Comparison of ENCODE assay signal across 8 cellular contexts in genomic region chr2:71798266-71799012, GRCh38.
A peak's percentile ranks its signal among the peaks of the same experiment; 100 is the strongest.
DNase-seq lines count a peak whose midpoint lies in the region; ATAC-seq and TF ChIP-seq lines count a peak whose summit lies in the region.

No MANE protein-coding gene starts in this region.

- H3K27me3 Mint-ChIP-seq in activated CD4-positive, alpha-beta memory T cell treated with anti-CD3 and anti-CD28 coated beads for 36 hours: peaks cover 2% of the 10 kb centered on the region

- H3K9me3 Mint-ChIP-seq in activated CD4-positive, alpha-beta memory T cell treated with anti-CD3 and anti-CD28 coated beads for 36 hours: no peaks in the 10 kb centered on the region

- H3K27ac ChIP-seq in left ventricle myocardium inferior (replicated peaks): no peak overlapping the region
- no peak overlapping the region for H3K27ac ChIP-seq in spleen

- H3K4me3 ChIP-seq in GM06990 (replicated peaks; ENCODE audit: low read depth, low read length) (no peak overlapping the region), left ventricle myocardium inferior (no peak overlapping the region), spleen (no peak overlapping the region)

- WGBS in spleen, 5 donors: 78 to 84% (median 78%) methylated on average over 7 to 8 of the region's 8 CpGs

- POLR2A ChIA-PET in activated CD4-positive, alpha-beta memory T cell treated with anti-CD3 and anti-CD28 coated beads for 36 hours (lab: Charles Lee): no interaction called here

- intact Hi-C loops in activated CD4-positive, alpha-beta memory T cell treated with anti-CD3 and anti-CD28 coated beads for 36 hours (cut with micrococcal nuclease): loop anchor here (5.0 kb wide), 1 partner anchor 251 kb away; no protein-coding TSS in a partner anchor
- intact Hi-C loops in left ventricle myocardium inferior (cut with micrococcal nuclease) (no loop called here), spleen (cut with DNase I; ENCODE audit: low total_unique reads) (no loop called here)

- H3K4me3 Mint-ChIP-seq in activated CD4-positive, alpha-beta memory T cell treated with anti-CD3 and anti-CD28 coated beads for 36 hours: no peak overlapping the region

- TF ChIP-seq CTCF in GM06990 (IDR thresholded peaks at IDR 0.05; ENCODE audit: insufficient read depth, low read length, poor library complexity, severe bottlenecking) (peak; percentile 75), left ventricle myocardium inferior (IDR thresholded peaks at IDR 0.05; ENCODE audit: borderline replicate concordance) (peak; percentile 84), spleen (IDR thresholded peaks at IDR 0.05 in 8 of 11, conservative IDR thresholded peaks at IDR 0.05 in 3 of 11) (peak in 10 of 11 experiments; percentile 7 to 82 (median 61))

- H3K27me3 ChIP-seq in GM06990 (replicated peaks; ENCODE audit: control insufficient read depth, insufficient read depth, low read length) (no peaks in the 10 kb centered on the region; the same call in 1 of the 2 replicates), left ventricle myocardium inferior (ENCODE audit: low read depth) (peaks cover 8% of the 10 kb centered on the region), spleen (replicated peaks in 1 of 7) (peaks cover 0 to 11% (median 0%) of the 10 kb centered on the region in 7 donors)

- H3K36me3 ChIP-seq in GM06990 (ENCODE audit: control insufficient read depth, insufficient read depth, low read length): no peaks in the 10 kb centered on the region
- no peaks in the 10 kb centered on the region for H3K36me3 ChIP-seq in left ventricle myocardium inferior
- H3K36me3 ChIP-seq in spleen: no peaks in the 10 kb centered on the region

- CTCF ChIA-PET in activated CD4-positive, alpha-beta memory T cell treated with anti-CD3 and anti-CD28 coated beads for 36 hours (lab: Charles Lee): interaction anchor here (0.6 to 2.3 kb wide), 12 partner anchors 11 to 947 kb away, joined by 3 to 16 read pairs (median 4); no protein-coding TSS in a partner anchor

- no peaks in the 10 kb centered on the region for H3K9me3 ChIP-seq in left ventricle myocardium inferior (replicated peaks)
- no peaks in the 10 kb centered on the region for H3K9me3 ChIP-seq in spleen

- peaks cover 17% of the 10 kb centered on the region for H3K4me1 ChIP-seq in left ventricle myocardium inferior
- peaks cover 0 to 20% (median 10%) of the 10 kb centered on the region in 6 donors for H3K4me1 ChIP-seq in spleen

- ATAC-seq in GM21619 (IDR thresholded peaks at IDR 0.05; ENCODE audit: unreplicated experiment): no peak
- no peak for ATAC-seq in HG03045 (IDR thresholded peaks at IDR 0.05; ENCODE audit: unreplicated experiment)

- no peaks in the 10 kb centered on the region for H3K36me3 Mint-ChIP-seq in activated CD4-positive, alpha-beta memory T cell treated with anti-CD3 and anti-CD28 coated beads for 36 hours

- DNase-seq in 8988T: peak; percentile 73
- DNase-seq in GM06990 (ENCODE audit: extremely low read depth, insufficient read length): no peak
- peak; percentile 81 for DNase-seq in HuH-7 (ENCODE audit: low spot score)
- DNase-seq in activated CD4-positive, alpha-beta memory T cell treated with anti-CD3 and anti-CD28 coated beads for 36 hours: peak; percentile 16
- DNase-seq in left ventricle myocardium inferior: no peak
- peak; percentile 72 for DNase-seq in spleen

- H3K27ac Mint-ChIP-seq in activated CD4-positive, alpha-beta memory T cell treated with anti-CD3 and anti-CD28 coated beads for 36 hours: no peak overlapping the region

- TF ChIP-seq POLR2A in spleen (IDR thresholded peaks at IDR 0.05): no peak

- H3K4me1 Mint-ChIP-seq in activated CD4-positive, alpha-beta memory T cell treated with anti-CD3 and anti-CD28 coated beads for 36 hours (ENCODE audit: low read depth): no peaks in the 10 kb centered on the region

Comparison
In these comparisons a context has a peak if more than half of its experiments do, and no peak if none do; other contexts are left out.
1. DNase-seq: peak in 8988T (single experiment), HuH-7 (single experiment), activated CD4-positive, alpha-beta memory T cell treated with anti-CD3 and anti-CD28 coated beads for 36 hours (single experiment) and spleen (single experiment); none in GM06990 (single experiment) and left ventricle myocardium inferior (single experiment).
2. Peak in every context shown above with its lines, with median percentiles within 50 percentile points of each other: CTCF ChIP-seq.